ENCODE assay signal across 19 cellular contexts in genomic region chr5:74947961-74948613, GRCh38.
DNase-seq lines count a peak whose midpoint lies in the region; ATAC-seq and TF ChIP-seq lines count a peak whose summit lies in the region.
"Had no signal": no experiment of that assay in that cellular context is flagged by ENCODE, and none has a peak within 500 bp of the region (broad histone marks: within the 10 kb centered on the region; RNA-seq: fewer than 3 reads in every experiment).

No MANE protein-coding gene starts in this region.

- no peaks in the 10 kb centered on the region for H3K36me3 Mint-ChIP-seq in HFFc6 (ENCODE audit: low read depth)
- no peaks in the 10 kb centered on the region for H3K36me3 Mint-ChIP-seq in chondrocyte (ENCODE audit: low read depth)
- H3K36me3 Mint-ChIP-seq in activated naive CD4-positive, alpha-beta T cell treated with anti-CD3 and anti-CD28 coated beads, Interleukin-2, amount 10 ng/mL, durations not matched to agents 7 days and 5 days: no peaks in the 10 kb centered on the region
- H3K36me3 Mint-ChIP-seq: brain; natural killer cell; stimulated activated memory B cell treated with anti-CD40 and anti-IgM and Interleukin-4, amounts not matched to agents 10 μg/mL and 1 μg/mL and 100 μg/mL, for 72 hours had no signal

- no peaks in the 10 kb centered on the region for H3K9me3 ChIP-seq in stomach
- H3K9me3 ChIP-seq: gastrocnemius medialis, right atrium auricular region, vagina had no signal

- ATAC-seq in Right ventricle myocardium superior (ENCODE audit: poor library complexity): no peak
- ATAC-seq: gastrocnemius medialis; natural killer cell; stimulated activated memory B cell treated with anti-CD40 and anti-IgM and Interleukin-4, amounts not matched to agents 10 μg/mL and 1 μg/mL and 100 μg/mL, for 72 hours had no signal

- H3K4me1 Mint-ChIP-seq in HFFc6 (ENCODE audit: low read depth) (peaks cover 79% of the 10 kb centered on the region), chondrocyte (ENCODE audit: low read depth) (peaks cover 48% of the 10 kb centered on the region)
- H3K4me1 Mint-ChIP-seq in activated naive CD4-positive, alpha-beta T cell treated with anti-CD3 and anti-CD28 coated beads, Interleukin-2, amount 10 ng/mL, durations not matched to agents 7 days and 5 days: peaks cover 4% of the 10 kb centered on the region
- H3K4me1 Mint-ChIP-seq: brain; natural killer cell; stimulated activated memory B cell treated with anti-CD40 and anti-IgM and Interleukin-4, amounts not matched to agents 10 μg/mL and 1 μg/mL and 100 μg/mL, for 72 hours had no signal

- H3K27ac Mint-ChIP-seq in HFFc6 (peak overlapping the region; percentile 78), chondrocyte (ENCODE audit: unreplicated experiment) (peak overlapping the region; percentile 87)
- H3K27ac Mint-ChIP-seq in activated naive CD4-positive, alpha-beta T cell treated with anti-CD3 and anti-CD28 coated beads, Interleukin-2, amount 10 ng/mL, durations not matched to agents 7 days and 5 days: no peak overlapping the region
- H3K27ac Mint-ChIP-seq: natural killer cell; stimulated activated memory B cell treated with anti-CD40 and anti-IgM and Interleukin-4, amounts not matched to agents 10 μg/mL and 1 μg/mL and 100 μg/mL, for 72 hours had no signal

- TF ChIP-seq CTCF in HFFc6 (IDR thresholded peaks at IDR 0.05) (no peak), chondrocyte (IDR thresholded peaks at IDR 0.05) (no peak), stomach (IDR thresholded peaks at IDR 0.05) (no peak)

- no peaks in the 10 kb centered on the region for H3K27me3 ChIP-seq in stomach
- H3K27me3 ChIP-seq: gastrocnemius medialis, right atrium auricular region, vagina had no signal

- H3K4me1 ChIP-seq in stomach: peaks cover 10 to 43% (median 20%) of the 10 kb centered on the region in 4 donors
- H3K4me1 ChIP-seq: gastrocnemius medialis had no signal

- H3K4me3 ChIP-seq in stomach: no peak overlapping the region
- H3K4me3 ChIP-seq: gastrocnemius medialis, right atrium auricular region, vagina had no signal

- intact Hi-C loops in stomach (cut with DNase I; ENCODE audit: low total_unique reads): no loop called here
- intact Hi-C loops in Right ventricle myocardium superior (cut with DNase I): no loop called here

- peak overlapping the region; percentile 27 to 76 (median 63) for H3K27ac ChIP-seq in stomach
- H3K27ac ChIP-seq: C4-2B, gastrocnemius medialis, right atrium auricular region, vagina had no signal

- H3K27me3 Mint-ChIP-seq in HFFc6 (ENCODE audit: insufficient read depth) (no peaks in the 10 kb centered on the region), chondrocyte (ENCODE audit: low read depth) (no peaks in the 10 kb centered on the region)
- H3K27me3 Mint-ChIP-seq in activated naive CD4-positive, alpha-beta T cell treated with anti-CD3 and anti-CD28 coated beads, Interleukin-2, amount 10 ng/mL, durations not matched to agents 7 days and 5 days: peaks cover 27% of the 10 kb centered on the region

- H3K4me3 Mint-ChIP-seq in HFFc6: peak overlapping the region; percentile 73
- no peak overlapping the region for H3K4me3 Mint-ChIP-seq in chondrocyte (ENCODE audit: unreplicated experiment)
- H3K4me3 Mint-ChIP-seq in activated naive CD4-positive, alpha-beta T cell treated with anti-CD3 and anti-CD28 coated beads, Interleukin-2, amount 10 ng/mL, durations not matched to agents 7 days and 5 days: no peak overlapping the region
- H3K4me3 Mint-ChIP-seq: brain; natural killer cell; stimulated activated memory B cell treated with anti-CD40 and anti-IgM and Interleukin-4, amounts not matched to agents 10 μg/mL and 1 μg/mL and 100 μg/mL, for 72 hours had no signal

- CTCF ChIA-PET in activated naive CD4-positive, alpha-beta T cell treated with anti-CD3 and anti-CD28 coated beads, Interleukin-2, amount 10 ng/mL, durations not matched to agents 7 days and 5 days (lab: Charles Lee): no interaction called here

- H3K36me3 ChIP-seq in stomach: no peaks in the 10 kb centered on the region
- H3K36me3 ChIP-seq: gastrocnemius medialis, right atrium auricular region, vagina had no signal

- DNase-seq in HFFc6 (peak; percentile 52), chondrocyte (ENCODE audit: low spot score) (no peak), kidney tubule cell (ENCODE audit: low spot score) (peak; percentile 82), stomach (no peak), Right ventricle myocardium superior (no peak)
- DNase-seq in activated naive CD4-positive, alpha-beta T cell treated with anti-CD3 and anti-CD28 coated beads, Interleukin-2, amount 10 ng/mL, durations not matched to agents 7 days and 5 days: no peak
- DNase-seq in activated CD4-positive, alpha-beta T cell treated with anti-CD3 and anti-CD28 coated beads, Interleukin-2, amount 50 U/mL, for 4 hours: no peak
- DNase-seq: activated effector memory CD4-positive, alpha-beta T cell treated with anti-CD3 and anti-CD28 coated beads, Interleukin-2, amount 50 U/mL, for 16 hours; effector CD4-positive, alpha-beta T cell; gastrocnemius medialis; MM.1S; natural killer cell; NCI-H748 treated with DMSO at 0.1 percent for 48 hours; SHP77 treated with DMSO at 0.1 percent for 48 hours had no signal

- TF ChIP-seq EP300 in stomach (IDR thresholded peaks at IDR 0.05): no peak

- H3K9me3 Mint-ChIP-seq in HFFc6 (no peaks in the 10 kb centered on the region), chondrocyte (ENCODE audit: low read depth) (no peaks in the 10 kb centered on the region)
- no peaks in the 10 kb centered on the region for H3K9me3 Mint-ChIP-seq in activated naive CD4-positive, alpha-beta T cell treated with anti-CD3 and anti-CD28 coated beads, Interleukin-2, amount 10 ng/mL, durations not matched to agents 7 days and 5 days
- H3K9me3 Mint-ChIP-seq: brain, natural killer cell had no signal

- no peak for TF ChIP-seq POLR2A in stomach (IDR thresholded peaks at IDR 0.05)

- WGBS in stomach, 5 donors: 40 to 54% (median 54%) methylated on average over 8 of the region's 8 CpGs

Comparison
In these comparisons a context has a peak if more than half of its experiments do, and no peak if none do; other contexts are left out.
1. DNase-seq: peak in HFFc6 (single experiment) and kidney tubule cell (single experiment); none in chondrocyte (single experiment), stomach (single experiment), Right ventricle myocardium superior (single experiment), activated naive CD4-positive, alpha-beta T cell treated with anti-CD3 and anti-CD28 coated beads, Interleukin-2, amount 10 ng/mL, durations not matched to agents 7 days and 5 days (single experiment) and activated CD4-positive, alpha-beta T cell treated with anti-CD3 and anti-CD28 coated beads, Interleukin-2, amount 50 U/mL, for 4 hours (0 of 2).